ENCODE assay signal across 2 cellular contexts in genomic region chr16:25563700-25564099, GRCh38.
TF ChIP-seq lines count a peak whose summit lies in the region.

No MANE protein-coding gene starts in this region.

TF ChIP-seq in GM12878, 131 proteins besides CTCF, POLR2A, EP300 and RAD21 (continued from another document):
- no peak for TF ChIP-seq ZBTB40 (IDR thresholded peaks at IDR 0.05; ENCODE audit: borderline replicate concordance)

TF ChIP-seq in SK-N-SH, 30 proteins besides CTCF, POLR2A, EP300 and RAD21 (continued from another document):
- TF ChIP-seq, protein P1, sequence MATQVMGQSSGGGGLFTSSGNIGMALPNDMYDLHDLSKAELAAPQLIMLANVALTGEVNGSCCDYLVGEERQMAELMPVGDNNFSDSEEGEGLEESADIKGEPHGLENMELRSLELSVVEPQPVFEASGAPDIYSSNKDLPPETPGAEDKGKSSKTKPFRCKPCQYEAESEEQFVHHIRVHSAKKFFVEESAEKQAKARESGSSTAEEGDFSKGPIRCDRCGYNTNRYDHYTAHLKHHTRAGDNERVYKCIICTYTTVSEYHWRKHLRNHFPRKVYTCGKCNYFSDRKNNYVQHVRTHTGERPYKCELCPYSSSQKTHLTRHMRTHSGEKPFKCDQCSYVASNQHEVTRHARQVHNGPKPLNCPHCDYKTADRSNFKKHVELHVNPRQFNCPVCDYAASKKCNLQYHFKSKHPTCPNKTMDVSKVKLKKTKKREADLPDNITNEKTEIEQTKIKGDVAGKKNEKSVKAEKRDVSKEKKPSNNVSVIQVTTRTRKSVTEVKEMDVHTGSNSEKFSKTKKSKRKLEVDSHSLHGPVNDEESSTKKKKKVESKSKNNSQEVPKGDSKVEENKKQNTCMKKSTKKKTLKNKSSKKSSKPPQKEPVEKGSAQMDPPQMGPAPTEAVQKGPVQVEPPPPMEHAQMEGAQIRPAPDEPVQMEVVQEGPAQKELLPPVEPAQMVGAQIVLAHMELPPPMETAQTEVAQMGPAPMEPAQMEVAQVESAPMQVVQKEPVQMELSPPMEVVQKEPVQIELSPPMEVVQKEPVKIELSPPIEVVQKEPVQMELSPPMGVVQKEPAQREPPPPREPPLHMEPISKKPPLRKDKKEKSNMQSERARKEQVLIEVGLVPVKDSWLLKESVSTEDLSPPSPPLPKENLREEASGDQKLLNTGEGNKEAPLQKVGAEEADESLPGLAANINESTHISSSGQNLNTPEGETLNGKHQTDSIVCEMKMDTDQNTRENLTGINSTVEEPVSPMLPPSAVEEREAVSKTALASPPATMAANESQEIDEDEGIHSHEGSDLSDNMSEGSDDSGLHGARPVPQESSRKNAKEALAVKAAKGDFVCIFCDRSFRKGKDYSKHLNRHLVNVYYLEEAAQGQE (IDR thresholded peaks at IDR 0.05; ENCODE audit: low read depth, low read length): no peak
- TF ChIP-seq MEF2A (IDR thresholded peaks at IDR 0.05; ENCODE audit: borderline replicate concordance, low read depth) (no peak), IRF3 (IDR thresholded peaks at IDR 0.05; ENCODE audit: low read depth, low read length) (no peak), RXRA (IDR thresholded peaks at IDR 0.05; ENCODE audit: borderline replicate concordance, low read depth) (no peak), FOXJ3 (CRISPR knock-in tag; IDR thresholded peaks at IDR 0.05) (no peak)
